Comparison of ENCODE assay signal across 20 cellular contexts in genomic region chr7:15424468-15424867, GRCh38.
DNase-seq lines count a peak whose midpoint lies in the region; ATAC-seq lines count a peak whose summit lies in the region.
"Had no signal": no experiment of that assay in that cellular context is flagged by ENCODE, and none has a peak within 500 bp of the region (broad histone marks: within the 10 kb centered on the region; RNA-seq: fewer than 3 reads in every experiment).

No MANE protein-coding gene starts in this region.

- no peaks in the 10 kb centered on the region for H3K79me1 ChIP-seq in mesenchymal stem cell (replicated peaks; ENCODE audit: low read length, poor library complexity, severe bottlenecking)

- H3K4me1 ChIP-seq in mesenchymal stem cell (ENCODE audit: control insufficient read depth, insufficient read depth, low read depth, low read length) = no peaks in the 10 kb centered on the region
- H3K4me1 ChIP-seq: A549, BE2C, HAP-1, SJCRH30 had no signal

- no peak overlapping the region for H3K14ac ChIP-seq in mesenchymal stem cell (ENCODE audit: low read length in 2 of 2)

- no peak overlapping the region for H2BK15ac ChIP-seq in mesenchymal stem cell (ENCODE audit: low read depth, poor library complexity, severe bottlenecking)

- H3K9me3 ChIP-seq in mesenchymal stem cell (ENCODE audit: control insufficient read depth, low read length) = no peaks in the 10 kb centered on the region
- H3K9me3 ChIP-seq: A549, BE2C, HAP-1, SJCRH30 had no signal

- H2BK120ac ChIP-seq in mesenchymal stem cell (ENCODE audit: low read depth, low read length) = no peak overlapping the region

- DNase-seq in AG08396 (ENCODE audit: low spot score) (peak; percentile 4), HCEC 1CT (peak; percentile 81), amniotic epithelial cell (ENCODE audit: low read depth) (peak; percentile 38), mesenchymal stem cell (peak; percentile 59), cortex of kidney (lab: John Stamatoyannopoulos, UW) (no peak)
- DNase-seq: BE2C; CD4-positive, alpha-beta memory T cell; DMS79; GF-D8; NCI-H1436 treated with DMSO at 0.1 percent for 48 hours; NCI-H2081; NCI-H2227 treated with DMSO at 0.1 percent for 48 hours; NCI-H526; SJCRH30 had no signal

- no peak overlapping the region for H2BK12ac ChIP-seq in mesenchymal stem cell (ENCODE audit: low read length in 2 of 2)

- no peak overlapping the region for H3K4me3 ChIP-seq in mesenchymal stem cell (ENCODE audit: insufficient read depth in 1 of 2, low read depth in 1 of 2, low read length in 2 of 2)
- H3K4me3 ChIP-seq: A549, HAP-1, SJCRH30 had no signal

- WGBS in mesenchymal stem cell = 17% methylated on average over 1 of the region's 2 CpGs

- H2AK5ac ChIP-seq in mesenchymal stem cell (ENCODE audit: low read length, severe bottlenecking) = no peak overlapping the region

- no peaks in the 10 kb centered on the region for H3K36me3 ChIP-seq in mesenchymal stem cell (ENCODE audit: control insufficient read depth in 1 of 2, insufficient read depth in 2 of 2, low read depth in 1 of 2, low read length in 2 of 2)
- H3K36me3 ChIP-seq: BE2C, HAP-1, SJCRH30 had no signal

- no peak overlapping the region for H3K27ac ChIP-seq in mesenchymal stem cell (ENCODE audit: low read length, poor library complexity, severe bottlenecking)
- H3K27ac ChIP-seq: A549, RWPE1, SJCRH30 had no signal

- ATAC-seq in GM18861 (IDR thresholded peaks at IDR 0.05; ENCODE audit: unreplicated experiment) = no peak
- no peak for ATAC-seq in HG03439 (IDR thresholded peaks at IDR 0.05; ENCODE audit: unreplicated experiment)
- ATAC-seq in HG03442 (IDR thresholded peaks at IDR 0.05; ENCODE audit: unreplicated experiment) = no peak
- ATAC-seq: A549 had no signal

- no peaks in the 10 kb centered on the region for H3K27me3 ChIP-seq in mesenchymal stem cell (ENCODE audit: control insufficient read depth in 1 of 2, insufficient read depth in 1 of 2, low read length in 2 of 2)
- H3K27me3 ChIP-seq: BE2C, SJCRH30 had no signal

- no peak overlapping the region for H3K23ac ChIP-seq in mesenchymal stem cell (ENCODE audit: low read length in 2 of 2)

- no peak overlapping the region for H2AFZ ChIP-seq in mesenchymal stem cell (ENCODE audit: low read depth, low read length)

- no peak overlapping the region for H4K91ac ChIP-seq in mesenchymal stem cell (ENCODE audit: low read length)

- no peak overlapping the region for H3K4me2 ChIP-seq in mesenchymal stem cell (ENCODE audit: low read length, poor library complexity, severe bottlenecking)
- H3K4me2 ChIP-seq: A549 had no signal

- H3K4ac ChIP-seq in mesenchymal stem cell (ENCODE audit: low read depth in 1 of 2, low read length in 2 of 2) = no peak overlapping the region

- H2BK5ac ChIP-seq in mesenchymal stem cell (ENCODE audit: low read depth, low read length, poor library complexity, severe bottlenecking) = no peak overlapping the region

- H3K9ac ChIP-seq in mesenchymal stem cell (ENCODE audit: low read length) = no peak overlapping the region

- no peak overlapping the region for H3K18ac ChIP-seq in mesenchymal stem cell (ENCODE audit: low read depth in 1 of 2, low read length in 2 of 2)

- H4K8ac ChIP-seq in mesenchymal stem cell (ENCODE audit: low read length) = no peak overlapping the region
